ENCODE assay signal across 8 cellular contexts in the genomic region with DNA sequence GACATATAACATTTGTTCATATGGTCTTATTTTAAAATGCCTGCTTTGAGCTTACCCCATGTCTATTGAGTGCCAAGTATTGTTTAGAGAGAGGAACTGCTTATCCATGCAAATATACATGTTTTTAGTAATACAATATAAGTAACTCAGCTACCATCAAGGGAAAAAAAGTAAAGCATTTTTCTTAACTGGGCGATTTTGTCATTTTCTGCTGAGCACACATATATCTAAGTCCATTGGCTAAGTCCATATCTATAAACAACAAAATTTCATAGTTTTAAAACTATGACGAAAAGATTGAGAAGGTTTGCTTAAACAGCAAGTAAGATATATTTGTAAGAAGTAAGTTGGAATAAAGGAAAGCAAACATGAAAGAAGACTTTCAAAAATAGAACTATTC.
"Had no signal": no experiment of that assay in that cellular context is flagged by ENCODE, and none has a peak within 500 bp of the region (broad histone marks: within the 10 kb centered on the region; RNA-seq: fewer than 3 reads in every experiment).

No MANE protein-coding gene starts in this region.

- H3K4me3 Mint-ChIP-seq: GM23338, H9 had no signal

- H2AFZ ChIP-seq: GM23338 had no signal

- ATAC-seq: GM23338 had no signal

- FAIRE-seq: H1, H54, HTR-8/SVneo had no signal

- H3K4me2 ChIP-seq: GM23338, KMS-11 had no signal

- H3K4me1 Mint-ChIP-seq: GM23338, H9 had no signal

- H3K9ac ChIP-seq: KMS-11 had no signal

- H3K9me3 Mint-ChIP-seq: GM23338, H9 had no signal

- H3K27ac ChIP-seq: KMS-11 had no signal

- H3K27ac Mint-ChIP-seq: GM23338, H9 had no signal

- H3K4me3 ChIP-seq: GM23338 had no signal

- DNase-seq: H9, HCEC 1CT, KBM-7 had no signal
